Comparison of ENCODE assay signal across 8 cellular contexts in genomic region chr5:103120607-103121200, GRCh38. TPM values are rescaled to one million over a fixed set of nuclear protein-coding genes. Genes with fewer than 3 reads are reported as not detected.
DNase-seq lines count a peak whose midpoint lies in the region; ATAC-seq and TF ChIP-seq lines count a peak whose summit lies in the region.

No MANE protein-coding gene starts in this region.

- CTCF ChIA-PET in CD4-positive, alpha-beta memory T cell (lab: Charles Lee; ENCODE audit: partially characterized antibody), result interaction anchor here (1.0 to 2.5 kb wide), 7 partner anchors 8 to 440 kb away, joined by 3 to 9 read pairs (median 6); partner anchors contain the start of gene MACIR

- intact Hi-C loops in CD4-positive, alpha-beta memory T cell (cut with micrococcal nuclease), result loop anchor here (1.0 kb wide), 2 partner anchors 138 to 365 kb away; partner anchors contain the start of genes MACIR and PAM

- peaks cover 33 to 63% (median 49%) of the 10 kb centered on the region in 4 donors for H3K4me1 Mint-ChIP-seq in CD4-positive, alpha-beta memory T cell
- peaks cover 19 to 69% (median 57%) of the 10 kb centered on the region in 4 donors for H3K4me1 Mint-ChIP-seq in naive thymus-derived CD8-positive, alpha-beta T cell

- peak overlapping the region; percentile 92 to 99 for H3K4me3 ChIP-seq in CD4-positive, alpha-beta memory T cell (ENCODE audit: low read length in 2 of 2)
- H3K4me3 ChIP-seq in HAP-1 (peak overlapping the region; percentile 69), epithelial cell of proximal tubule (ENCODE audit: low read depth, low read length) (peak overlapping the region; percentile 94)

- DNase-seq in CD4-positive, alpha-beta memory T cell, result peak in 1 of 5 donors; percentile 7
- peak; percentile 28 to 58 for DNase-seq in HAP-1 (ENCODE audit: low spot score in 2 of 2)
- DNase-seq in SW 1271 (lab: John Stamatoyannopoulos, UW), result peak; percentile 7 to 31
- DNase-seq in epithelial cell of proximal tubule (ENCODE audit: low read depth), result no peak
- DNase-seq in naive thymus-derived CD8-positive, alpha-beta T cell, result peak in 1 of 10 donors; percentile 8
- DNase-seq in NCI-H1105 treated with DMSO at 0.1 percent for 48 hours (lab: John Stamatoyannopoulos, UW), result no peak
- DNase-seq in SKM-1 treated with dmso at 0.1 percent for 144 hours (lab: John Stamatoyannopoulos, UW; ENCODE audit: unreplicated experiment), result no peak
- no peak for DNase-seq in NCI-H2081 treated with DMSO at 0.1 percent for 48 hours (lab: John Stamatoyannopoulos, UW)

- no peaks in the 10 kb centered on the region for H3K36me3 ChIP-seq in CD4-positive, alpha-beta memory T cell (ENCODE audit: insufficient read depth, low read length)
- no peaks in the 10 kb centered on the region for H3K36me3 ChIP-seq in HAP-1 (replicated peaks)

- peak overlapping the region; percentile 94 to 100 (median 99) for H3K27ac Mint-ChIP-seq in CD4-positive, alpha-beta memory T cell
- H3K27ac Mint-ChIP-seq in naive thymus-derived CD8-positive, alpha-beta T cell, result peak overlapping the region; percentile 93 to 100 (median 99)

- no peaks in the 10 kb centered on the region for H3K9me3 Mint-ChIP-seq in CD4-positive, alpha-beta memory T cell
- no peaks in the 10 kb centered on the region for H3K9me3 Mint-ChIP-seq in naive thymus-derived CD8-positive, alpha-beta T cell

- POLR2A ChIA-PET in CD4-positive, alpha-beta memory T cell (lab: Charles Lee; ENCODE audit: partially characterized antibody), result interaction anchor here (0.9 to 2.8 kb wide), 12 partner anchors 8 to 365 kb away, joined by 3 to 46 read pairs (median 6); partner anchors contain the start of genes MACIR and PAM
- POLR2A ChIA-PET in naive thymus-derived CD8-positive, alpha-beta T cell (lab: Charles Lee), result interaction anchor here (0.6 to 2.4 kb wide), 9 partner anchors 8 to 441 kb away, joined by 3 to 22 read pairs (median 6); partner anchors contain the start of genes MACIR, NUDT12 and PAM

- peaks cover 47% of the 10 kb centered on the region for H3K4me1 ChIP-seq in CD4-positive, alpha-beta memory T cell (ENCODE audit: insufficient read depth, low read length)
- peaks cover 2% of the 10 kb centered on the region; the same call in 1 of the 2 replicates for H3K4me1 ChIP-seq in HAP-1

- in situ Hi-C loops in HAP-1 (cut with MboI; ENCODE audit: low sequenced_read_pairs), result no loop called here

- peak overlapping the region; percentile 81 for H3K27ac ChIP-seq in CD4-positive, alpha-beta memory T cell (ENCODE audit: low read depth, low read length)

- peaks cover 7 to 17% of the 10 kb centered on the region in 2 donors for H3K36me3 Mint-ChIP-seq in CD4-positive, alpha-beta memory T cell
- peaks cover 0 to 13% (median 4%) of the 10 kb centered on the region in 3 donors for H3K36me3 Mint-ChIP-seq in naive thymus-derived CD8-positive, alpha-beta T cell

- H3K9me3 ChIP-seq in CD4-positive, alpha-beta memory T cell (ENCODE audit: control insufficient read depth in 1 of 2, low read length in 2 of 2), result no peaks in the 10 kb centered on the region
- no peaks in the 10 kb centered on the region for H3K9me3 ChIP-seq in HAP-1

- H3K27me3 ChIP-seq in CD4-positive, alpha-beta memory T cell (ENCODE audit: insufficient read depth, low read length), result no peaks in the 10 kb centered on the region
- H3K27me3 ChIP-seq in HAP-1 (ENCODE audit: low read depth), result no peaks in the 10 kb centered on the region

- peak overlapping the region; percentile 91 to 100 (median 98) for H3K4me3 Mint-ChIP-seq in CD4-positive, alpha-beta memory T cell
- H3K4me3 Mint-ChIP-seq in naive thymus-derived CD8-positive, alpha-beta T cell, result peak overlapping the region; percentile 91 to 100 (median 98)

- ATAC-seq in naive thymus-derived CD8-positive, alpha-beta T cell, result peak in 1 of 2 donors; percentile 2

- no peak for TF ChIP-seq CTCF in epithelial cell of proximal tubule (conservative IDR thresholded peaks at IDR 0.05; ENCODE audit: low read depth, low read length)

- H3K27me3 Mint-ChIP-seq in CD4-positive, alpha-beta memory T cell, result no peaks in the 10 kb centered on the region
- H3K27me3 Mint-ChIP-seq in naive thymus-derived CD8-positive, alpha-beta T cell, result no peaks in the 10 kb centered on the region

RNA-seq across cellular contexts. Expression of gene PPIP5K2, which starts 0.6 kb away (rescaled TPM):
- 10 to 100 TPM; 64.1 to 66.5 TPM for total RNA-seq in CD4-positive, alpha-beta memory T cell
- polyA plus RNA-seq in CD4-positive, alpha-beta memory T cell, result 10 to 100 TPM; 21.1 to 22.5 TPM
- total RNA-seq in epithelial cell of proximal tubule, result 19.5 and 38.5 TPM in 2 replicates
- 10 to 100 TPM; 75.4 to 77.2 TPM for total RNA-seq in naive thymus-derived CD8-positive, alpha-beta T cell
- polyA plus RNA-seq in naive thymus-derived CD8-positive, alpha-beta T cell, result 10 to 100 TPM; 19.9 to 21.4 (median 20.7) TPM

RNA-seq across cellular contexts. Expression of gene GIN1, which starts 0.8 kb away (rescaled TPM):
- total RNA-seq in CD4-positive, alpha-beta memory T cell, result 10 to 100 TPM; 14.8 to 15.2 TPM
- 10 to 100 TPM in 1 of 2 donors, 1 to 10 TPM in 1; 10.0 to 10.2 TPM for polyA plus RNA-seq in CD4-positive, alpha-beta memory T cell
- total RNA-seq in epithelial cell of proximal tubule, result 3.4 and 5.0 TPM in 2 replicates
- total RNA-seq in naive thymus-derived CD8-positive, alpha-beta T cell, result 10 to 100 TPM; 14.6 to 17.4 TPM
- 1 to 10 TPM; 6.5 to 9.5 (median 8.1) TPM for polyA plus RNA-seq in naive thymus-derived CD8-positive, alpha-beta T cell

Comparison
In these comparisons a context has a peak if more than half of its experiments do, and no peak if none do; other contexts are left out.
1. DNase-seq: peak in HAP-1 (2 of 2) and SW 1271 (2 of 2); none in epithelial cell of proximal tubule (single experiment), NCI-H1105 treated with DMSO at 0.1 percent for 48 hours (single experiment), SKM-1 treated with dmso at 0.1 percent for 144 hours (single experiment) and NCI-H2081 treated with DMSO at 0.1 percent for 48 hours (single experiment).
2. Peak in every context shown above with its lines, with median percentiles within 50 percentile points of each other: H3K4me3 ChIP-seq.